ENCODE assay signal across 16 cellular contexts in genomic region chr21:36551731-36552457, GRCh38.
DNase-seq lines count a peak whose midpoint lies in the region; ATAC-seq and TF ChIP-seq lines count a peak whose summit lies in the region.
"Had no signal": no experiment of that assay in that cellular context is flagged by ENCODE, and none has a peak within 500 bp of the region (broad histone marks: within the 10 kb centered on the region; RNA-seq: fewer than 3 reads in every experiment).

No MANE protein-coding gene starts in this region.

- H3K4me3 ChIP-seq in osteoblast (ENCODE audit: insufficient read depth, low read length), result no peak overlapping the region
- H3K4me3 ChIP-seq in ascending aorta, result no peak overlapping the region
- H3K4me3 ChIP-seq in PC-3 (ENCODE audit: low read length), result no peak overlapping the region

- POLR2A ChIA-PET in PC-3 (lab: Charles Lee; ENCODE audit: unreplicated experiment), result no interaction called here

- intact Hi-C loops in ascending aorta (cut with DNase I) (no loop called here), PC-3 (cut with micrococcal nuclease) (no loop called here)

- CTCF ChIA-PET in PC-3 (lab: Charles Lee), result no interaction called here

- peak overlapping the region; percentile 64 for H3K4me2 ChIP-seq in osteoblast (ENCODE audit: insufficient read depth, low read length)
- no peak overlapping the region for H3K4me2 ChIP-seq in PC-3 (ENCODE audit: low read length)
- H3K4me2 ChIP-seq: KMS-11 had no signal

- peaks cover 15% of the 10 kb centered on the region for H3K4me1 ChIP-seq in osteoblast (ENCODE audit: insufficient read depth, low read length)
- H3K4me1 ChIP-seq in ascending aorta, result no peaks in the 10 kb centered on the region
- H3K4me1 ChIP-seq in PC-3 (ENCODE audit: insufficient read depth, low read length), result no peaks in the 10 kb centered on the region

- H2AFZ ChIP-seq in osteoblast (ENCODE audit: low read length) (no peak overlapping the region), PC-3 (ENCODE audit: low read length) (no peak overlapping the region)

- no peaks in the 10 kb centered on the region for H3K9me3 ChIP-seq in osteoblast (ENCODE audit: low read depth, low read length)
- H3K9me3 ChIP-seq in ascending aorta, result peaks cover 0 to 2% of the 10 kb centered on the region in 2 donors
- no peaks in the 10 kb centered on the region for H3K9me3 ChIP-seq in PC-3 (ENCODE audit: low read length)

- H4K20me1 ChIP-seq in osteoblast (ENCODE audit: insufficient read depth, low read length), result no peaks in the 10 kb centered on the region
- H4K20me1 ChIP-seq in PC-3 (ENCODE audit: low read length), result no peaks in the 10 kb centered on the region

- H3K79me2 ChIP-seq in osteoblast (ENCODE audit: insufficient read depth, low read length) (no peaks in the 10 kb centered on the region), PC-3 (ENCODE audit: low read length) (no peaks in the 10 kb centered on the region)

- DNase-seq in DMS79 treated with DMSO at 0.1 percent for 48 hours (lab: John Stamatoyannopoulos, UW) (peak; percentile 49), NCI-H226 (peak; percentile 79), dedifferentiated amniotic fluid mesenchymal stem cell (ENCODE audit: extremely low spot score) (peak; percentile 84), osteoblast (ENCODE audit: insufficient read length, low spot score, missing footprints) (peak; percentile 90), ascending aorta (ENCODE audit: low spot score in 2 of 2) (no peak), NCI-H2196 treated with DMSO at 0.1 percent for 48 hours (lab: John Stamatoyannopoulos, UW; ENCODE audit: unreplicated experiment) (no peak), NCI-H69 (lab: John Stamatoyannopoulos, UW) (no peak), PC-3 (no peak)
- DNase-seq: activated T-cell treated with anti-CD3 and anti-CD28 coated beads, Interleukin-2, amount 50 U/mL, for 4 hours; COR-L47; erythroblast; naive thymus-derived CD8-positive, alpha-beta T cell; NCI-H446; stimulated activated CD8-positive, alpha-beta memory T cell treated with anti-CD3 and anti-CD28 coated beads, Interleukin-4, amount 100 ng/mL, for 48 hours had no signal

- H3K9me2 ChIP-seq in PC-3 (replicated peaks; ENCODE audit: low read length), result no peaks in the 10 kb centered on the region

- H3K27ac ChIP-seq in osteoblast (ENCODE audit: low read depth, low read length) (no peak overlapping the region), ascending aorta (peak overlapping the region in 1 of 2 donors; percentile 49), PC-3 (ENCODE audit: low read length) (no peak overlapping the region)
- H3K27ac ChIP-seq: KMS-11 had no signal

- H3K27me3 ChIP-seq in osteoblast (ENCODE audit: insufficient read depth, low read length) (peaks cover 27% of the 10 kb centered on the region), ascending aorta (no peaks in the 10 kb centered on the region), PC-3 (ENCODE audit: low read length) (no peaks in the 10 kb centered on the region)

- ATAC-seq in PC-3, result no peak
- ATAC-seq: activated CD4-positive, CD25-positive, alpha-beta regulatory T cell treated with anti-CD3 and anti-CD28 coated beads, Interleukin-2, amount 50 U/mL, for 24 hours; activated T-cell treated with anti-CD3 and anti-CD28 coated beads, Interleukin-2, amount 50 U/mL, for 4 hours; naive thymus-derived CD8-positive, alpha-beta T cell had no signal

- H3F3A ChIP-seq in PC-3 (ENCODE audit: low read length, unreplicated experiment), result no peaks in the 10 kb centered on the region

- H3K36me3 ChIP-seq in osteoblast (ENCODE audit: insufficient read depth, low read length) (no peaks in the 10 kb centered on the region), ascending aorta (no peaks in the 10 kb centered on the region), PC-3 (ENCODE audit: low read depth, low read length) (no peaks in the 10 kb centered on the region)

- no peak for TF ChIP-seq CTCF in osteoblast (IDR thresholded peaks at IDR 0.05; ENCODE audit: extremely low read depth, low read depth, low read length)
- no peak for TF ChIP-seq CTCF in ascending aorta (IDR thresholded peaks at IDR 0.05)
- TF ChIP-seq CTCF in PC-3 (conservative IDR thresholded peaks at IDR 0.05; ENCODE audit: low read depth, low read length), result no peak

- H3K9ac ChIP-seq in PC-3 (ENCODE audit: low read length), result no peak overlapping the region
- H3K9ac ChIP-seq: KMS-11 had no signal

- BruUV-seq in PC-3 (replicated peaks; lab: Mats Ljungman, UMichigan), result no TSS peak

Comparison
In these comparisons a context has a peak if more than half of its experiments do, and no peak if none do; other contexts are left out.
1. DNase-seq: peak in DMS79 treated with DMSO at 0.1 percent for 48 hours (single experiment), NCI-H226 (single experiment), dedifferentiated amniotic fluid mesenchymal stem cell (single experiment) and osteoblast (single experiment); none in ascending aorta (0 of 2), NCI-H2196 treated with DMSO at 0.1 percent for 48 hours (single experiment), NCI-H69 (single experiment) and PC-3 (single experiment).